ENCODE assay signal across 27 cellular contexts in genomic region chrX:130699618-130700017, GRCh38.
"Had no signal": no experiment of that assay in that cellular context is flagged by ENCODE, and none has a peak within 500 bp of the region (broad histone marks: within the 10 kb centered on the region; RNA-seq: fewer than 3 reads in every experiment).

No MANE protein-coding gene starts in this region.

- H3K27ac Mint-ChIP-seq: dendritic cell treated with granulocyte-macrophage colony-stimulating factor and Interleukin-4, amounts not matched to agents 40 ng/mL and 50 ng/mL, for 4 days; effector memory CD8-positive, alpha-beta T cell; endodermal cell; mesothelial cell of epicardium; naive B cell had no signal

- FAIRE-seq: endometrium, keratinocyte had no signal

- H3K27me3 Mint-ChIP-seq: dendritic cell treated with granulocyte-macrophage colony-stimulating factor and Interleukin-4, amounts not matched to agents 40 ng/mL and 50 ng/mL, for 4 days; effector memory CD8-positive, alpha-beta T cell; naive B cell had no signal

- H3K4me3 ChIP-seq: colonic mucosa, esophagus squamous epithelium, gastrocnemius medialis, heart right ventricle, left lung, lower lobe of right lung, mucosa of descending colon had no signal

- H3K36me3 Mint-ChIP-seq: mesothelial cell of epicardium, naive B cell had no signal

- H3K9me3 ChIP-seq: colonic mucosa, esophagus squamous epithelium, gastrocnemius medialis, heart right ventricle, left lung, lower lobe of right lung, mucosa of descending colon had no signal

- H3K27me3 ChIP-seq: colonic mucosa, esophagus squamous epithelium, gastrocnemius medialis, left lung had no signal

- H3K27ac ChIP-seq: colonic mucosa, epithelial cell of prostate, esophagus squamous epithelium, gastrocnemius medialis, heart right ventricle, left lung, lower lobe of right lung had no signal

- H3K9me3 Mint-ChIP-seq: dendritic cell treated with granulocyte-macrophage colony-stimulating factor and Interleukin-4, amounts not matched to agents 40 ng/mL and 50 ng/mL, for 4 days; effector memory CD8-positive, alpha-beta T cell; endodermal cell; mesothelial cell of epicardium; naive B cell had no signal

- H3K4me1 ChIP-seq: colonic mucosa, esophagus squamous epithelium, left lung, lower lobe of right lung had no signal

- ATAC-seq: effector memory CD8-positive, alpha-beta T cell; esophagus mucosa; gastrocnemius medialis; heart right ventricle; left cardiac atrium; left lung; left ventricle myocardium superior; lower lobe of right lung; mucosa of descending colon had no signal

- H3K4me3 Mint-ChIP-seq: dendritic cell treated with granulocyte-macrophage colony-stimulating factor and Interleukin-4, amounts not matched to agents 40 ng/mL and 50 ng/mL, for 4 days; effector memory CD8-positive, alpha-beta T cell; endodermal cell; mesothelial cell of epicardium; naive B cell had no signal

- H3K36me3 ChIP-seq: colonic mucosa, esophagus squamous epithelium, gastrocnemius medialis, left lung, lower lobe of right lung had no signal

- DNase-seq: colonic mucosa; cortex of kidney; effector CD8-positive, alpha-beta T cell; effector memory CD8-positive, alpha-beta T cell; endodermal cell; erythroblast; esophagus squamous epithelium; foreskin fibroblast; foreskin melanocyte; gastrocnemius medialis; glutamatergic neuron; head of caudate nucleus; heart right ventricle; hippocampal formation; left cardiac atrium; left lung; left ventricle myocardium superior; lower lobe of right lung; mesenchymal stem cell; mucosa of descending colon; naive B cell had no signal
